In the genomic region with DNA sequence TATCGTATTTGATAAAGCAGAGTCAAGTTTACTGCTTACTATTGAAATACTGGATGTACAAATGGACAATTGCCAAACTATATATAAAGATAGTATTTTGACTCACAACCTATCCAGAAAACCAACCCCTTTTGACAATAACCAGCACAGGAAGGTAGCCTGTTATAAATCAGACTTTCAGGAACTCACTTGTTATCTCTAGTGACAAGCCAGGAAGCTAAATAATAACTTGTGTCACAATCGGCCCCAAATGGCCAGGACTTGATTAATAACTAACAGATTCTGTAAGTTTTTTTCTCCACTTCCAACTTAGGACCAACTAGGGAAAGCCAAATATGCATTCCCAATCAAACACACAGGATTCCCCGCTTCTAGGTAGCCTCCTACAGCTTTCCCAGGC, we compare ENCODE assay signal across 26 cellular contexts. TPM values are rescaled to one million over a fixed set of nuclear protein-coding genes. Genes with fewer than 3 reads are reported as not detected.
DNase-seq lines count a peak whose midpoint lies in the region; ATAC-seq, FAIRE-seq and TF ChIP-seq lines count a peak whose summit lies in the region.
"Had no signal": no experiment of that assay in that cellular context is flagged by ENCODE, and none has a peak within 500 bp of the region (broad histone marks: within the 10 kb centered on the region; RNA-seq: fewer than 3 reads in every experiment).

No MANE protein-coding gene starts in this region.

- no peak overlapping the region for H3K4me3 ChIP-seq in liver (ENCODE audit: low read depth in 1 of 3, low read length in 3 of 3)
- no peak overlapping the region for H3K4me3 ChIP-seq in HepG2 (replicated peaks in 1 of 3; ENCODE audit: insufficient read depth in 1 of 3, low read depth in 2 of 3, low read length in 3 of 3)
- no peak overlapping the region for H3K4me3 ChIP-seq in small intestine (ENCODE audit: low read depth in 1 of 2, low read length in 2 of 2)
- no peak overlapping the region for H3K4me3 ChIP-seq in adrenal gland

- H3K4me2 ChIP-seq in HepG2 (ENCODE audit: low read depth, low read length) = no peak overlapping the region

- POLR2A ChIA-PET in HepG2 (lab: Yijun Ruan, JAX) = no interaction called here

- H4K20me1 ChIP-seq in HepG2 (ENCODE audit: insufficient read depth, low read length) = no peaks in the 10 kb centered on the region

- peak overlapping the region; percentile 37 to 60 for H3K27ac ChIP-seq in liver (ENCODE audit: low read depth in 1 of 2, low read length in 2 of 2)
- H3K27ac ChIP-seq in HepG2 (ENCODE audit: extremely low read length, insufficient read depth, low read length) = no peak overlapping the region
- peak overlapping the region in 1 of 2 donors; percentile 68 for H3K27ac ChIP-seq in small intestine (ENCODE audit: low read depth in 1 of 2, low read length in 1 of 2)
- no peak overlapping the region for H3K27ac ChIP-seq in adrenal gland

- BruUV-seq in HepG2 (replicated peaks; lab: Mats Ljungman, UMichigan) = no TSS peak

- no peaks in the 10 kb centered on the region for H3K9me3 ChIP-seq in liver (ENCODE audit: control insufficient read depth in 4 of 4, low read length in 3 of 4)
- H3K9me3 ChIP-seq in HepG2 (ENCODE audit: low read length) = peaks cover 6% of the 10 kb centered on the region; the same call in 1 of the 2 replicates
- H3K9me3 ChIP-seq in small intestine (ENCODE audit: control insufficient read depth, low read depth) = no peaks in the 10 kb centered on the region
- no peaks in the 10 kb centered on the region for H3K9me3 ChIP-seq in adrenal gland (replicated peaks in 1 of 3)

- no peaks in the 10 kb centered on the region for H3K79me2 ChIP-seq in HepG2 (ENCODE audit: insufficient read depth, low read length)

- H3K36me3 ChIP-seq in liver (ENCODE audit: control insufficient read depth in 4 of 4, insufficient read depth in 3 of 4, low read depth in 1 of 4, low read length in 3 of 4) (no peaks in the 10 kb centered on the region), HepG2 (replicated peaks in 1 of 2; ENCODE audit: control insufficient read depth in 1 of 2, insufficient read depth in 2 of 2, low read length in 2 of 2) (no peaks in the 10 kb centered on the region), small intestine (ENCODE audit: control insufficient read depth in 2 of 2, insufficient read depth in 2 of 2, low read length in 2 of 2) (no peaks in the 10 kb centered on the region), adrenal gland (replicated peaks in 1 of 2) (no peaks in the 10 kb centered on the region)

- CTCF ChIA-PET in HepG2 (lab: Yijun Ruan, JAX; ENCODE audit: low intra/inter-chr PET ratio, low total read pairs) = no interaction called here

- no peak overlapping the region for H2AFZ ChIP-seq in HepG2 (ENCODE audit: low read length)

- WGBS in liver = 38% methylated on average over 3 of the region's 3 CpGs
- WGBS in HepG2 (ENCODE audit: low lambda C conversion rate) = 9% methylated on average over 3 of the region's 3 CpGs
- WGBS in small intestine, 3 donors = 13 to 32% (median 13%) methylated on average over 3 of the region's 3 CpGs
- 36 to 59% (median 49%) methylated on average over 3 of the region's 3 CpGs for WGBS in adrenal gland, 4 donors

- TF ChIP-seq POLR2A in HepG2 (IDR thresholded peaks at IDR 0.05; ENCODE audit: insufficient read depth in 1 of 2, low read depth in 2 of 2, low read length in 2 of 2) (no peak), adrenal gland (IDR thresholded peaks at IDR 0.05) (no peak)

- TF ChIP-seq RAD21 in liver (IDR thresholded peaks at IDR 0.05) = peak in 1 of 2 donors; percentile 11
- TF ChIP-seq RAD21 in HepG2 (CRISPR knock-in tag; IDR thresholded peaks at IDR 0.05) = no peak

- H3K9ac ChIP-seq in liver (ENCODE audit: low read depth in 1 of 2, low read length in 2 of 2) (no peak overlapping the region), HepG2 (ENCODE audit: insufficient read depth, low read depth, low read length) (no peak overlapping the region)

- intact Hi-C loops in HepG2 (cut with micrococcal nuclease; ENCODE audit: unreplicated experiment) (no loop called here), adrenal gland (cut with DNase I) (loop anchor here in 1 of 2 donors (5.0 kb wide), 1 partner anchor 33 kb away; no protein-coding TSS in a partner anchor)

- in situ Hi-C loops in HepG2 (cut with HindIII; ENCODE audit: extremely low pct_ligation_motif_present, low pct_unique_long_range_greater_than_20kb) = no loop called here

- no peak for TF ChIP-seq EP300 in HepG2 (IDR thresholded peaks at IDR 0.05; ENCODE audit: low read depth in 2 of 2, low read length in 2 of 2)
- TF ChIP-seq EP300 in HepG2 (CRISPR knock-in tag; IDR thresholded peaks at IDR 0.05; ENCODE audit: borderline replicate concordance) = no peak

- H3K4me1 ChIP-seq in liver (ENCODE audit: control insufficient read depth in 4 of 4, insufficient read depth in 4 of 4, low read length in 3 of 4) (peaks cover 0 to 12% (median 3%) of the 10 kb centered on the region in 4 donors), HepG2 (ENCODE audit: insufficient read depth, low read length) (no peaks in the 10 kb centered on the region), small intestine (ENCODE audit: control insufficient read depth in 2 of 2, insufficient read depth in 1 of 2, low read depth in 1 of 2, low read length in 1 of 2) (peaks cover 4 to 12% of the 10 kb centered on the region in 2 donors), adrenal gland (replicated peaks in 1 of 2) (no peaks in the 10 kb centered on the region)

- TF ChIP-seq CTCF in liver (IDR thresholded peaks at IDR 0.05; ENCODE audit: low read depth, low read length, missing input control) (no peak), HepG2 (CRISPR knock-in tag; IDR thresholded peaks at IDR 0.05) (no peak), adrenal gland (IDR thresholded peaks at IDR 0.05) (no peak)

- FAIRE-seq in HepG2 (lab: Jason Lieb, UNC) (no peak), small intestine (lab: Jason Lieb, UNC) (no peak)
- FAIRE-seq: G401.6, GM12892, GM18507, GM19239, HTR-8/SVneo had no signal

- no peak for DNase-seq in HepG2 (ENCODE audit: low spot score)
- peak; percentile 17 to 69 for DNase-seq in dermis microvascular lymphatic vessel endothelial cell (ENCODE audit: low read depth in 2 of 2)
- no peak for DNase-seq in left lobe of liver (ENCODE audit: low spot score)
- peak; percentile 89 for DNase-seq in small intestine
- no peak for DNase-seq in midbrain (lab: John Stamatoyannopoulos, UW)
- no peak for DNase-seq in adrenal gland
- DNase-seq: 8988T; AML-193; C1 segment of cervical spinal cord; CD8-positive, alpha-beta T cell; DMS153; Karpas-422; NCI-H1417; NCI-H1694 treated with DMSO at 0.1 percent for 48 hours; NCI-H2081 treated with DMSO at 0.1 percent for 48 hours; NCI-H2171 treated with DMSO at 0.1 percent for 48 hours; NCI-H446; NCI-H526 treated with DMSO at 0.1 percent for 48 hours had no signal

- ATAC-seq in HepG2 = no peak
- ATAC-seq in left lobe of liver = peak; percentile 89
- no peak for ATAC-seq in GM18502 (IDR thresholded peaks at IDR 0.05; ENCODE audit: poor library complexity, unreplicated experiment)
- ATAC-seq: CD8-positive, alpha-beta T cell; Panc1 had no signal

- H3K27me3 ChIP-seq in liver (ENCODE audit: control insufficient read depth in 4 of 4, insufficient read depth in 4 of 4, low read length in 3 of 4) (no peaks in the 10 kb centered on the region), HepG2 (ENCODE audit: control insufficient read depth in 1 of 2, insufficient read depth in 2 of 2, low read length in 2 of 2) (peaks cover 0 to 19% of the 10 kb centered on the region in 2 experiments; a peak in 2 of 5 replicates), small intestine (ENCODE audit: control insufficient read depth in 2 of 2, insufficient read depth in 2 of 2, low read length in 2 of 2) (no peaks in the 10 kb centered on the region), adrenal gland (peaks cover 8% of the 10 kb centered on the region)

TF ChIP-seq in liver, 16 proteins besides CTCF, POLR2A, EP300 and RAD21 (continues in another document):
- peak in 1 of 2 donors; percentile 38 for TF ChIP-seq RXRA (IDR thresholded peaks at IDR 0.05)
- peak; percentile 50 for TF ChIP-seq YY1 (IDR thresholded peaks at IDR 0.05)

TF ChIP-seq in HepG2, 621 proteins besides CTCF, POLR2A, EP300 and RAD21 (continues in another document):
- TF ChIP-seq MIER2 (CRISPR knock-in tag; IDR thresholded peaks at IDR 0.05) = no peak

RNA-seq across cellular contexts. Expression of a gene that starts 38.8 kb away (rescaled TPM):
- total RNA-seq in liver (1 to 10 TPM; 3.1 to 7.6 TPM), HepG2 (2016; rRNA removed; fragmentation: Illumina TruSeq; extraction: Trizol) (3.5 and 4.5 TPM in 2 replicates), dermis microvascular lymphatic vessel endothelial cell (4.5 and 7.0 TPM in 2 replicates), left lobe of liver (2.9 TPM), adrenal gland (1 to 10 TPM; 1.1 to 3.9 (median 2.9) TPM)
- polyA plus RNA-seq in liver (1 to 10 TPM; 2.2 to 3.4 TPM), HepG2 (2011; rRNA removed) (2.1 and 2.5 TPM in 2 replicates), small intestine (10 to 100 TPM; 48.3 to 74.3 (median 71.3) TPM), adrenal gland (1 to 10 TPM; 1.8 to 6.9 (median 2.7) TPM)
- 0.81 and 1.2 TPM in 2 replicates for total RNA-seq in HepG2 (2016; cell fraction: cytosol; rRNA removed; fragmentation: Illumina TruSeq; extraction: Trizol; ENCODE audit: low read depth)
- 4.2 and 4.8 TPM in 2 replicates for total RNA-seq in HepG2 (2016; cell fraction: insoluble cytoplasmic fraction; rRNA removed; fragmentation: Illumina TruSeq; extraction: Trizol)
- 3.2 and 3.4 TPM in 2 replicates for total RNA-seq in HepG2 (2016; cell fraction: membrane; rRNA removed; fragmentation: Illumina TruSeq; extraction: Trizol)
- 4.7 and 5.3 TPM in 2 replicates for total RNA-seq in HepG2 (2016; cell fraction: nucleus; rRNA removed; fragmentation: Illumina TruSeq; extraction: Trizol)
- 1.0 and 1.3 TPM in 2 replicates for polyA plus RNA-seq in HepG2 (2011; cell fraction: cytosol; rRNA removed)
- polyA plus RNA-seq in HepG2 (2011; cell fraction: nucleus; rRNA removed) = 1.2 and 1.4 TPM in 2 replicates
- polyA plus RNA-seq in HepG2 (2012) = 1.7 and 2.2 TPM in 2 replicates
- 1.3 and 1.4 TPM in 2 replicates for polyA plus RNA-seq in HepG2 (2016; cell fraction: cytosol; fragmentation: Illumina TruSeq; extraction: Trizol; ENCODE audit: low read depth)
- 4.4 and 4.6 TPM in 2 replicates for polyA plus RNA-seq in HepG2 (2016; cell fraction: insoluble cytoplasmic fraction; fragmentation: Illumina TruSeq; extraction: Trizol; ENCODE audit: low read depth)
- polyA plus RNA-seq in HepG2 (2016; cell fraction: membrane; fragmentation: Illumina TruSeq; extraction: Trizol; ENCODE audit: low read depth) = 2.9 and 3.0 TPM in 2 replicates
- polyA plus RNA-seq in HepG2 (2016; cell fraction: nucleus; fragmentation: Illumina TruSeq; extraction: Trizol; ENCODE audit: insufficient read depth, low read depth) = 5.6 and 7.4 TPM in 2 replicates
- polyA minus RNA-seq in HepG2 (2011; rRNA and poly(A)+ RNA removed; ENCODE audit: low replicate concordance) = 2.3 and 11.0 TPM in 2 replicates
- polyA minus RNA-seq in HepG2 (2011; cell fraction: cytosol; rRNA and poly(A)+ RNA removed) = 1.1 and 1.2 TPM in 2 replicates
- 3.1 and 4.0 TPM in 2 replicates for polyA minus RNA-seq in HepG2 (2011; cell fraction: nucleus; rRNA and poly(A)+ RNA removed)

Comparison
In these comparisons a context has a peak if more than half of its experiments do, and no peak if none do; other contexts are left out.
1. H3K27ac ChIP-seq: peak in liver (2 of 2); none in HepG2 (single experiment) and adrenal gland (0 of 5).
2. DNase-seq: peak in dermis microvascular lymphatic vessel endothelial cell (2 of 2) and small intestine (single experiment); none in HepG2 (single experiment), left lobe of liver (single experiment), midbrain (single experiment) and adrenal gland (0 of 7).